Comparison of ENCODE assay signal across 8 cellular contexts in the genomic region with DNA sequence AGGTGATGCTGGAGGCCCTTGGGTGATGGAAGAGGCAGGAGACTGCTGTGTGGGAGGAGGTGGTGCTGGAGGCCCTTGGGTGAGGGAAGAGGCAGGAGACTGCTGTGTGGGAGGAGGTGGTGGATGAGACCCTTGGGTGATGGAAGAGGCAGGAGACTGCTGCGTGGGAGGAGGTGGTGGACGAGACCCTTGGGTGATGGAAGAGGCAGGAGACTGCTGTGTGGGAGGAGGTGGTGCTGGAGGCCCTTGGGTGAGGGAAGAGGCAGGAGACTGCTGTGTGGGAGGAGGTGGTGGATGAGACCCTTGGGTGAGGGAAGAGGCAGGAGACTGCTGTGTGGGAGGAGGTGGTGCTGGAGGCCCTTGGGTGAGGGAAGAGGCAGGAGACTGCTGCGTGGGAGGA.
A peak's percentile ranks its signal among the peaks of the same experiment; 100 is the strongest.
DNase-seq lines count a peak whose midpoint lies in the region; ATAC-seq and TF ChIP-seq lines count a peak whose summit lies in the region.
"Not testable (repeated sequence)": the region's sequence is repeated elsewhere in the genome, so short reads cannot be mapped to it uniquely, and the experiment has no call there.

No MANE protein-coding gene starts in this region.

- DNase-seq in activated CD8-positive, alpha-beta T cell treated with anti-CD3 and anti-CD28 coated beads for 36 hours, result peak; percentile 0
- not testable (repeated sequence) for DNase-seq in activated naive CD4-positive, alpha-beta T cell treated with anti-CD3 and anti-CD28 coated beads, Interleukin-2, amount 10 ng/mL, durations not matched to agents 7 days and 5 days; stimulated activated naive CD8-positive, alpha-beta T cell treated with anti-CD3 and anti-CD28 coated beads, Interleukin-15, amount 100 ng/mL, for 72 hours
- DNase-seq in right lobe of liver (peak in 2 of 3 donors; percentile 9 to 25), ovary (peak in 3 of 5 donors; percentile 4 to 19 (median 13))

- H3K9me3 ChIP-seq in BLaER1 treated with 17β-estradiol and CSF1 and Interleukin-3, amounts not matched to agents 10 nM and 100 nM (replicated peaks in 1 of 11); OCI-LY1 (ENCODE audit: low read length); right lobe of liver; ovary: not testable (repeated sequence)

- H3K27me3 ChIP-seq in BLaER1 treated with 17β-estradiol and CSF1 and Interleukin-3, amounts not matched to agents 10 nM and 100 nM; OCI-LY1 (ENCODE audit: insufficient read depth, low read length); right lobe of liver; ovary: not testable (repeated sequence)

- H3K27ac ChIP-seq in BLaER1 treated with 17β-estradiol and CSF1 and Interleukin-3, amounts not matched to agents 10 nM and 100 nM, result peak overlapping the region in 8 of 11 experiments; percentile 85 to 97 (median 92); a peak in 13 of 22 replicates
- peak overlapping the region; percentile 100 for H3K27ac ChIP-seq in OCI-LY1 (ENCODE audit: low read depth, low read length, poor library complexity, severe bottlenecking)
- not testable (repeated sequence) for H3K27ac ChIP-seq in right lobe of liver, ovary

- CTCF ChIA-PET in activated CD8-positive, alpha-beta T cell treated with anti-CD3 and anti-CD28 coated beads for 36 hours (lab: Charles Lee); activated naive CD4-positive, alpha-beta T cell treated with anti-CD3 and anti-CD28 coated beads, Interleukin-2, amount 10 ng/mL, durations not matched to agents 7 days and 5 days (lab: Charles Lee): not testable (repeated sequence)

- not testable (repeated sequence) for TF ChIP-seq EP300 in ovary (IDR thresholded peaks at IDR 0.05)

- peaks cover 0 to 52% (median 7%) of the 10 kb centered on the region in 11 experiments; a peak in 8 of 22 replicates for H4K20me1 ChIP-seq in BLaER1 treated with 17β-estradiol and CSF1 and Interleukin-3, amounts not matched to agents 10 nM and 100 nM
- not testable (repeated sequence) for H4K20me1 ChIP-seq in OCI-LY1 (ENCODE audit: insufficient read depth, low read length)

- 75% methylated on average over 3 of the region's 3 CpGs for WGBS in right lobe of liver (ENCODE audit: insufficient coverage, low coverage, low lambda C conversion rate, missing lambda C conversion rate)
- 90 to 95% (median 91%) methylated on average over 3 of the region's 3 CpGs for WGBS in ovary, 3 donors

- intact Hi-C loops in activated CD8-positive, alpha-beta T cell treated with anti-CD3 and anti-CD28 coated beads for 36 hours (cut with micrococcal nuclease); right lobe of liver (cut with DNase I); ovary (cut with DNase I): not testable (repeated sequence)
- intact Hi-C loops in dendritic cell treated with granulocyte-macrophage colony-stimulating factor and Interleukin-4, amounts not matched to agents 40 ng/mL and 50 ng/mL, for 4 days (cut with micrococcal nuclease), result loop anchor here (5.0 kb wide), 1 partner anchor 98 kb away; no protein-coding TSS in a partner anchor

- peak overlapping the region in 1 of 10 experiments; percentile 49; a peak in 1 of 20 replicates for H3K4me3 ChIP-seq in BLaER1 treated with 17β-estradiol and CSF1 and Interleukin-3, amounts not matched to agents 10 nM and 100 nM
- H3K4me3 ChIP-seq in OCI-LY1 (ENCODE audit: low read depth, low read length, poor library complexity, severe bottlenecking); right lobe of liver; ovary: not testable (repeated sequence)

- not testable (repeated sequence) for H3K4me3 Mint-ChIP-seq in activated CD8-positive, alpha-beta T cell treated with anti-CD3 and anti-CD28 coated beads for 36 hours; activated naive CD4-positive, alpha-beta T cell treated with anti-CD3 and anti-CD28 coated beads, Interleukin-2, amount 10 ng/mL, durations not matched to agents 7 days and 5 days; dendritic cell treated with granulocyte-macrophage colony-stimulating factor and Interleukin-4, amounts not matched to agents 40 ng/mL and 50 ng/mL, for 4 days
- H3K4me3 Mint-ChIP-seq in stimulated activated naive CD8-positive, alpha-beta T cell treated with anti-CD3 and anti-CD28 coated beads, Interleukin-15, amount 100 ng/mL, for 72 hours, result peak overlapping the region; percentile 23 to 77

- peak overlapping the region; percentile 94 to 99 (median 98) for H3K4me2 ChIP-seq in BLaER1 treated with 17β-estradiol and CSF1 and Interleukin-3, amounts not matched to agents 10 nM and 100 nM
- H3K4me2 ChIP-seq in OCI-LY1 (ENCODE audit: low read length), result peak overlapping the region; percentile 57; the same call in 1 of the 2 replicates

- H3K36me3 ChIP-seq in BLaER1 treated with 17β-estradiol and CSF1 and Interleukin-3, amounts not matched to agents 10 nM and 100 nM; right lobe of liver; ovary: not testable (repeated sequence)
- H3K36me3 ChIP-seq in OCI-LY1 (ENCODE audit: insufficient read depth, low read length), result peaks cover 37% of the 10 kb centered on the region

- ATAC-seq in activated CD8-positive, alpha-beta T cell treated with anti-CD3 and anti-CD28 coated beads for 36 hours; right lobe of liver; stimulated activated naive CD8-positive, alpha-beta T cell treated with anti-CD3 and anti-CD28 coated beads, Interleukin-15, amount 100 ng/mL, for 72 hours: not testable (repeated sequence)

- peaks cover 42% of the 10 kb centered on the region for H3K36me3 Mint-ChIP-seq in activated CD8-positive, alpha-beta T cell treated with anti-CD3 and anti-CD28 coated beads for 36 hours (ENCODE audit: low read depth)
- peaks cover 11% of the 10 kb centered on the region for H3K36me3 Mint-ChIP-seq in activated naive CD4-positive, alpha-beta T cell treated with anti-CD3 and anti-CD28 coated beads, Interleukin-2, amount 10 ng/mL, durations not matched to agents 7 days and 5 days
- peaks cover 17% of the 10 kb centered on the region for H3K36me3 Mint-ChIP-seq in dendritic cell treated with granulocyte-macrophage colony-stimulating factor and Interleukin-4, amounts not matched to agents 40 ng/mL and 50 ng/mL, for 4 days (ENCODE audit: low read depth)

- POLR2A ChIA-PET in activated CD8-positive, alpha-beta T cell treated with anti-CD3 and anti-CD28 coated beads for 36 hours (lab: Charles Lee), result interaction anchor here (1.2 to 3.2 kb wide), 2 partner anchors 15 to 18 kb away, joined by 3 to 24 read pairs; no protein-coding TSS in a partner anchor

- H3K9me2 ChIP-seq in OCI-LY1 (ENCODE audit: low read depth, low read length), result not testable (repeated sequence)

- H3F3A ChIP-seq in OCI-LY1 (ENCODE audit: insufficient read depth, low read length), result peaks cover 16% of the 10 kb centered on the region; the same call in 1 of the 2 replicates

- not testable (repeated sequence) for TF ChIP-seq POLR2A in right lobe of liver (IDR thresholded peaks at IDR 0.05); ovary (IDR thresholded peaks at IDR 0.05)

- peak overlapping the region in 1 of 11 experiments; percentile 87; a peak in 2 of 22 replicates for H3K9ac ChIP-seq in BLaER1 treated with 17β-estradiol and CSF1 and Interleukin-3, amounts not matched to agents 10 nM and 100 nM
- H3K9ac ChIP-seq in OCI-LY1 (ENCODE audit: low read length), result peak overlapping the region; percentile 86

- not testable (repeated sequence) for H3K27me3 Mint-ChIP-seq in activated CD8-positive, alpha-beta T cell treated with anti-CD3 and anti-CD28 coated beads for 36 hours; activated naive CD4-positive, alpha-beta T cell treated with anti-CD3 and anti-CD28 coated beads, Interleukin-2, amount 10 ng/mL, durations not matched to agents 7 days and 5 days; stimulated activated naive CD8-positive, alpha-beta T cell treated with anti-CD3 and anti-CD28 coated beads, Interleukin-15, amount 100 ng/mL, for 72 hours
- peaks cover 18% of the 10 kb centered on the region for H3K27me3 Mint-ChIP-seq in dendritic cell treated with granulocyte-macrophage colony-stimulating factor and Interleukin-4, amounts not matched to agents 40 ng/mL and 50 ng/mL, for 4 days

- H3K27ac Mint-ChIP-seq in activated CD8-positive, alpha-beta T cell treated with anti-CD3 and anti-CD28 coated beads for 36 hours, result peak overlapping the region; percentile 90
- peak overlapping the region; percentile 7 for H3K27ac Mint-ChIP-seq in activated naive CD4-positive, alpha-beta T cell treated with anti-CD3 and anti-CD28 coated beads, Interleukin-2, amount 10 ng/mL, durations not matched to agents 7 days and 5 days
- peak overlapping the region; percentile 24 for H3K27ac Mint-ChIP-seq in dendritic cell treated with granulocyte-macrophage colony-stimulating factor and Interleukin-4, amounts not matched to agents 40 ng/mL and 50 ng/mL, for 4 days
- peak overlapping the region in 1 of 2 donors; percentile 96 for H3K27ac Mint-ChIP-seq in stimulated activated naive CD8-positive, alpha-beta T cell treated with anti-CD3 and anti-CD28 coated beads, Interleukin-15, amount 100 ng/mL, for 72 hours

- H3K79me2 ChIP-seq in OCI-LY1 (ENCODE audit: insufficient read depth, low read length), result not testable (repeated sequence)

- not testable (repeated sequence) for TF ChIP-seq CTCF in OCI-LY1 (IDR thresholded peaks at IDR 0.05; ENCODE audit: low read length); activated CD8-positive, alpha-beta T cell treated with anti-CD3 and anti-CD28 coated beads for 36 hours (IDR thresholded peaks at IDR 0.05); right lobe of liver (IDR thresholded peaks at IDR 0.05); ovary (IDR thresholded peaks at IDR 0.05)

- H3K4me1 ChIP-seq in BLaER1 treated with 17β-estradiol and CSF1 and Interleukin-3, amounts not matched to agents 10 nM and 100 nM, result peaks cover 60 to 72% (median 67%) of the 10 kb centered on the region in 10 experiments
- H3K4me1 ChIP-seq in OCI-LY1 (ENCODE audit: insufficient read depth, low read length, severe bottlenecking) (peaks cover 49% of the 10 kb centered on the region), ovary (ENCODE audit: insufficient read depth) (peaks cover 12% of the 10 kb centered on the region)
- H3K4me1 ChIP-seq in right lobe of liver, result not testable (repeated sequence)

- not testable (repeated sequence) for H3K9me3 Mint-ChIP-seq in activated CD8-positive, alpha-beta T cell treated with anti-CD3 and anti-CD28 coated beads for 36 hours; activated naive CD4-positive, alpha-beta T cell treated with anti-CD3 and anti-CD28 coated beads, Interleukin-2, amount 10 ng/mL, durations not matched to agents 7 days and 5 days; dendritic cell treated with granulocyte-macrophage colony-stimulating factor and Interleukin-4, amounts not matched to agents 40 ng/mL and 50 ng/mL, for 4 days; stimulated activated naive CD8-positive, alpha-beta T cell treated with anti-CD3 and anti-CD28 coated beads, Interleukin-15, amount 100 ng/mL, for 72 hours

- not testable (repeated sequence) for H2AFZ ChIP-seq in OCI-LY1 (ENCODE audit: low read length)

- peaks cover 67% of the 10 kb centered on the region for H3K4me1 Mint-ChIP-seq in activated CD8-positive, alpha-beta T cell treated with anti-CD3 and anti-CD28 coated beads for 36 hours (ENCODE audit: low read depth)
- H3K4me1 Mint-ChIP-seq in activated naive CD4-positive, alpha-beta T cell treated with anti-CD3 and anti-CD28 coated beads, Interleukin-2, amount 10 ng/mL, durations not matched to agents 7 days and 5 days, result peaks cover 49% of the 10 kb centered on the region
- H3K4me1 Mint-ChIP-seq in dendritic cell treated with granulocyte-macrophage colony-stimulating factor and Interleukin-4, amounts not matched to agents 40 ng/mL and 50 ng/mL, for 4 days (ENCODE audit: low read depth), result peaks cover 63% of the 10 kb centered on the region
- H3K4me1 Mint-ChIP-seq in stimulated activated naive CD8-positive, alpha-beta T cell treated with anti-CD3 and anti-CD28 coated beads, Interleukin-15, amount 100 ng/mL, for 72 hours, result peaks cover 78% of the 10 kb centered on the region
